In genomic region chr5:178232124-178232919, GRCh38 we compare ENCODE assay signal across 8 cellular contexts.
DNase-seq lines count a peak whose midpoint lies in the region; ATAC-seq and TF ChIP-seq lines count a peak whose summit lies in the region.

TSS of gene PHYKPL (minus strand) at chr5:178232802. CDS start at chr5:178232550, 252 bp downstream.

- H3K27me3 ChIP-seq in layer of hippocampus (ENCODE audit: control insufficient read depth, insufficient read depth, low read length) = no peaks in the 10 kb centered on the region

- DNase-seq in NCI-H82 (lab: John Stamatoyannopoulos, UW) (peak; percentile 77), NCI-H82 treated with DMSO at 0.1 percent for 48 hours (lab: John Stamatoyannopoulos, UW; ENCODE audit: unreplicated experiment) (no peak), NCI-H146 (lab: John Stamatoyannopoulos, UW) (peak; percentile 70), choroid plexus epithelial cell (ENCODE audit: low read depth) (peak; percentile 70)
- DNase-seq in activated CD4-positive, alpha-beta T cell treated with anti-CD3 and anti-CD28 coated beads for 1 hour = peak; percentile 46
- DNase-seq in stimulated activated CD4-positive, alpha-beta T cell treated with anti-CD3 and anti-CD28 coated beads, Interleukin-1b, Interleukin-23, amount 100 ng/mL, for 1 hour (ENCODE audit: low read depth in 2 of 2) = peak; percentile 17 to 39

- H3K27ac ChIP-seq in layer of hippocampus (ENCODE audit: low read depth, low read length) = peak within 1 kb of the TSS; percentile 95

- TF ChIP-seq CTCF in choroid plexus epithelial cell (conservative IDR thresholded peaks at IDR 0.05; ENCODE audit: low read depth, low read length) = no peak

- H3K4me3 ChIP-seq in choroid plexus epithelial cell (ENCODE audit: low read depth, low read length) = peak within 1 kb of the TSS; percentile 90

- ATAC-seq in HG02642 (IDR thresholded peaks at IDR 0.05; ENCODE audit: poor library complexity, unreplicated experiment) = peak; percentile 75
